ENCODE assay signal across 1 cellular context in the genomic region with DNA sequence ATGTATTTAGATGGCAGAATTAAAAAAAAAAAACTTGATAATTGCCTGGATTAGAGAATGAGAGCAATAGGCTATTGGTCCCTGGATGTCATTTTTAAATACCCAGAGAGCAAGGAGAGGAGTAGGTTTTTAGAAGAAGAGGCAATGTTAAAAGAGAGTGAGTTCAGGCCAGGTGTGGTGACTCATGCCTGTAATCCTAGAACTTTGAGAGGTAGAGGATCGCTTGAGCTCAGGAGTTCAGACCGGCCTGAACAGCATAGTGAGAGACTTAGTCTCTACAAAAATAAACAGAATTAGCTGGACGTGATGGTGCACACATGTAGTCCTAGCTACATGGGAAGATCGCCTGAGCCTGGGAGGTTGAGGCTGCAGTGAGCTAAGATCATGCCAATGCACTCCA.
A peak's percentile ranks its signal among the peaks of the same experiment; 100 is the strongest.
TF ChIP-seq lines count a peak whose summit lies in the region.

No MANE protein-coding gene starts in this region.

TF ChIP-seq in HepG2, 621 proteins besides CTCF, POLR2A, EP300 and RAD21 (continued from another document):
- TF ChIP-seq, protein P1, sequence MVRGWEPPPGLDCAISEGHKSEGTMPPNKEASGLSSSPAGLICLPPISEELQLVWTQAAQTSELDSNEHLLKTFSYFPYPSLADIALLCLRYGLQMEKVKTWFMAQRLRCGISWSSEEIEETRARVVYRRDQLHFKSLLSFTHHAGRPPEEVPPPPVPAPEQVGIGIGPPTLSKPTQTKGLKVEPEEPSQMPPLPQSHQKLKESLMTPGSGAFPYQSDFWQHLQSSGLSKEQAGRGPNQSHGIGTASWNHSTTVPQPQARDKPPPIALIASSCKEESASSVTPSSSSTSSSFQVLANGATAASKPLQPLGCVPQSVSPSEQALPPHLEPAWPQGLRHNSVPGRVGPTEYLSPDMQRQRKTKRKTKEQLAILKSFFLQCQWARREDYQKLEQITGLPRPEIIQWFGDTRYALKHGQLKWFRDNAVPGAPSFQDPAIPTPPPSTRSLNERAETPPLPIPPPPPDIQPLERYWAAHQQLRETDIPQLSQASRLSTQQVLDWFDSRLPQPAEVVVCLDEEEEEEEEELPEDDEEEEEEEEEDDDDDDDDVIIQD (CRISPR knock-in tag; IDR thresholded peaks at IDR 0.05; ENCODE audit: low read depth) = peak; percentile 12; the same call in 1 of the 2 replicates
- no peak for TF ChIP-seq ZNF652 (CRISPR knock-in tag; IDR thresholded peaks at IDR 0.05; ENCODE audit: borderline replicate concordance, low read depth)
